ENCODE assay signal across 8 cellular contexts in genomic region chr10:59708816-59709471, GRCh38. TPM values are rescaled to one million over a fixed set of nuclear protein-coding genes. Genes with fewer than 3 reads are reported as not detected.
DNase-seq lines count a peak whose midpoint lies in the region; ATAC-seq and TF ChIP-seq lines count a peak whose summit lies in the region.

No MANE protein-coding gene starts in this region.

- no peaks in the 10 kb centered on the region for H3K27me3 Mint-ChIP-seq in endothelial cell (ENCODE audit: unreplicated experiment)

- H3K9me2 ChIP-seq in HCT116 (ENCODE audit: insufficient read depth): no peaks in the 10 kb centered on the region

- no peaks in the 10 kb centered on the region for H3K9me3 ChIP-seq in HCT116 (ENCODE audit: control insufficient read depth in 1 of 2, insufficient read depth in 1 of 2, low read depth in 1 of 2, low read length in 2 of 2)
- H3K9me3 ChIP-seq in RWPE2 (ENCODE audit: severe bottlenecking): no peaks in the 10 kb centered on the region
- H3K9me3 ChIP-seq in muscle layer of duodenum (ENCODE audit: control insufficient read depth in 1 of 2, low read length in 2 of 2): no peaks in the 10 kb centered on the region

- in situ Hi-C loops in G401 (cut with HindIII; ENCODE audit: low sequenced_read_pairs): no loop called here

- DNase-seq in G401 (ENCODE audit: low spot score): peak; percentile 62
- no peak for DNase-seq in HCT116 (ENCODE audit: low read depth, low spot score)
- no peak for DNase-seq in RWPE2 (ENCODE audit: low spot score)
- peak; percentile 39 for DNase-seq in endothelial cell (ENCODE audit: low spot score)
- no peak for DNase-seq in NCI-H1048 (lab: John Stamatoyannopoulos, UW)
- no peak for DNase-seq in NOMO-1 treated with DMSO at 0.1 percent for 48 hours (lab: John Stamatoyannopoulos, UW; ENCODE audit: unreplicated experiment)

- H3K9me3 Mint-ChIP-seq in endothelial cell (ENCODE audit: unreplicated experiment): no peaks in the 10 kb centered on the region

- no peaks in the 10 kb centered on the region for H3K27me3 ChIP-seq in HCT116 (ENCODE audit: insufficient read depth, low read length)
- H3K27me3 ChIP-seq in RWPE2 (ENCODE audit: insufficient read depth, poor library complexity, severe bottlenecking): peaks cover 16% of the 10 kb centered on the region
- peaks cover 3% of the 10 kb centered on the region for H3K27me3 ChIP-seq in muscle layer of duodenum (ENCODE audit: low read depth, low read length)

- BruUV-seq in HCT116 (replicated peaks; lab: Mats Ljungman, UMichigan): no TSS peak

- H4K20me1 ChIP-seq in HCT116 (ENCODE audit: insufficient read depth): no peaks in the 10 kb centered on the region

- no peak for TF ChIP-seq CTCF in HCT116 (IDR thresholded peaks at IDR 0.05 in 2 of 3, conservative IDR thresholded peaks at IDR 0.05 in 1 of 3; ENCODE audit: borderline replicate concordance in 1 of 3, insufficient read depth in 1 of 3, low read depth in 2 of 3, low read length in 2 of 3)
- no peak for TF ChIP-seq CTCF in RWPE2 (IDR thresholded peaks at IDR 0.05; ENCODE audit: poor library complexity, severe bottlenecking)
- TF ChIP-seq CTCF in endothelial cell (IDR thresholded peaks at IDR 0.05; ENCODE audit: unreplicated experiment): no peak

- POLR2A ChIA-PET in HCT116 (lab: Charles Lee): no interaction called here

- no peaks in the 10 kb centered on the region for H3K36me3 ChIP-seq in HCT116 (ENCODE audit: control insufficient read depth in 1 of 2, insufficient read depth in 2 of 2, low read length in 2 of 2)
- H3K36me3 ChIP-seq in RWPE2 (ENCODE audit: low read depth): no peaks in the 10 kb centered on the region; the same call in 1 of the 2 replicates
- H3K36me3 ChIP-seq in muscle layer of duodenum (ENCODE audit: control insufficient read depth in 1 of 2, insufficient read depth in 2 of 2, low read length in 2 of 2): no peaks in the 10 kb centered on the region

- RAD21 ChIA-PET in HCT116 (lab: Charles Lee; ENCODE audit: low non-redundant PET in 1 of 2, low total read pairs in 2 of 2, uncharacterized antibody in 2 of 2, unreplicated experiment in 2 of 2): no interaction called here

- TF ChIP-seq RAD21 in HCT116 (IDR thresholded peaks at IDR 0.05; ENCODE audit: low read depth): no peak

- H3K4me3 Mint-ChIP-seq in endothelial cell (ENCODE audit: unreplicated experiment): peak overlapping the region; percentile 81

- peak overlapping the region; percentile 93 for H3K4me2 ChIP-seq in HCT116 (ENCODE audit: low read length)

- H3K4me1 ChIP-seq in HCT116 (ENCODE audit: control insufficient read depth in 1 of 2, insufficient read depth in 2 of 2, low read length in 2 of 2) (peaks cover 2 to 13% of the 10 kb centered on the region in 2 experiments; a peak in 3 of 4 replicates), RWPE2 (ENCODE audit: insufficient read depth, poor library complexity, severe bottlenecking) (no peaks in the 10 kb centered on the region), muscle layer of duodenum (ENCODE audit: control insufficient read depth in 1 of 2, insufficient read depth in 2 of 2, low read length in 2 of 2) (peaks cover 0 to 17% of the 10 kb centered on the region in 2 donors)

- no peak for TF ChIP-seq POLR2A in HCT116 (IDR thresholded peaks at IDR 0.05; ENCODE audit: borderline replicate concordance, extremely low read depth, insufficient read depth, insufficient read length)

- CTCF ChIA-PET in HCT116 (lab: Charles Lee): no interaction called here

- intact Hi-C loops in HCT116 (cut with micrococcal nuclease): no loop called here

- H2AFZ ChIP-seq in HCT116 (ENCODE audit: low read depth, low read length, poor library complexity, severe bottlenecking): peak overlapping the region; percentile 71

- peaks cover 7% of the 10 kb centered on the region for H3K4me1 Mint-ChIP-seq in endothelial cell (ENCODE audit: unreplicated experiment)

- H3K27ac ChIP-seq in HCT116 (ENCODE audit: low read depth, low read length) (peak overlapping the region; percentile 73), RWPE2 (ENCODE audit: poor library complexity, severe bottlenecking) (no peak overlapping the region), muscle layer of duodenum (ENCODE audit: low read length) (no peak overlapping the region)

- peak; percentile 65 for ATAC-seq in HCT116
- peak; percentile 78 for ATAC-seq in RWPE2 (ENCODE audit: low read depth)
- no peak for ATAC-seq in GM18519 (IDR thresholded peaks at IDR 0.05; ENCODE audit: low FRiP score, unreplicated experiment)

- H3K27ac Mint-ChIP-seq in endothelial cell (ENCODE audit: unreplicated experiment): no peak overlapping the region

- peak overlapping the region; percentile 78 for H3K9ac ChIP-seq in HCT116 (ENCODE audit: low read length)

- H3K36me3 Mint-ChIP-seq in endothelial cell (ENCODE audit: low read depth, unreplicated experiment): no peaks in the 10 kb centered on the region

- no peaks in the 10 kb centered on the region for H3K79me2 ChIP-seq in HCT116 (ENCODE audit: insufficient read depth, low read length)

- peak overlapping the region; percentile 72 to 79 for H3K4me3 ChIP-seq in HCT116 (replicated peaks in 1 of 2; ENCODE audit: low read depth in 1 of 2, low read length in 2 of 2)
- peak overlapping the region; percentile 47 for H3K4me3 ChIP-seq in RWPE2 (ENCODE audit: severe bottlenecking)
- H3K4me3 ChIP-seq in muscle layer of duodenum (ENCODE audit: low read depth in 1 of 2, low read length in 2 of 2): peak overlapping the region; percentile 50 to 80

TF ChIP-seq in HCT116, 20 proteins besides CTCF, POLR2A, EP300 and RAD21:
- TF ChIP-seq, protein P1, sequence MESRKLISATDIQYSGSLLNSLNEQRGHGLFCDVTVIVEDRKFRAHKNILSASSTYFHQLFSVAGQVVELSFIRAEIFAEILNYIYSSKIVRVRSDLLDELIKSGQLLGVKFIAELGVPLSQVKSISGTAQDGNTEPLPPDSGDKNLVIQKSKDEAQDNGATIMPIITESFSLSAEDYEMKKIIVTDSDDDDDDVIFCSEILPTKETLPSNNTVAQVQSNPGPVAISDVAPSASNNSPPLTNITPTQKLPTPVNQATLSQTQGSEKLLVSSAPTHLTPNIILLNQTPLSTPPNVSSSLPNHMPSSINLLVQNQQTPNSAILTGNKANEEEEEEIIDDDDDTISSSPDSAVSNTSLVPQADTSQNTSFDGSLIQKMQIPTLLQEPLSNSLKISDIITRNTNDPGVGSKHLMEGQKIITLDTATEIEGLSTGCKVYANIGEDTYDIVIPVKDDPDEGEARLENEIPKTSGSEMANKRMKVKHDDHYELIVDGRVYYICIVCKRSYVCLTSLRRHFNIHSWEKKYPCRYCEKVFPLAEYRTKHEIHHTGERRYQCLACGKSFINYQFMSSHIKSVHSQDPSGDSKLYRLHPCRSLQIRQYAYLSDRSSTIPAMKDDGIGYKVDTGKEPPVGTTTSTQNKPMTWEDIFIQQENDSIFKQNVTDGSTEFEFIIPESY (IDR thresholded peaks at IDR 0.05; ENCODE audit: extremely low read depth, insufficient replicate concordance, low read length): no peak
- TF ChIP-seq MAX (IDR thresholded peaks at IDR 0.05): 0 out of 2 replicates have a peak, but pooled peaks have one; percentile 27
- 0 out of 2 replicates have a peak, but pooled peaks have one; percentile 6 for TF ChIP-seq POLR2AphosphoS5 (IDR thresholded peaks at IDR 0.05; ENCODE audit: low read depth, low read length)
- no peak for TF ChIP-seq ZNF274 (IDR thresholded peaks at IDR 0.05; ENCODE audit: low read depth, low read length)
- TF ChIP-seq EZH2phosphoT487 (IDR thresholded peaks at IDR 0.05; ENCODE audit: borderline replicate concordance): no peak

RNA-seq across cellular contexts. Expression of gene SLC16A9, which starts 0.7 kb away (rescaled TPM):
- 10.2 and 12.9 TPM in 2 replicates for total RNA-seq in G401 (2014; rRNA removed; shearing (Covaris generic))
- 5.9 TPM for total RNA-seq in HCT116 (2021; ENCODE audit: unreplicated experiment)
- 1.6 and 2.3 TPM in 2 replicates for polyA plus RNA-seq in HCT116 (2012)
- total RNA-seq in endothelial cell (ENCODE audit: unreplicated experiment): 3.8 TPM

RNA-seq across cellular contexts. Expression of gene MRLN, which starts 44.3 kb away (rescaled TPM):
- total RNA-seq in G401 (2014; rRNA removed; shearing (Covaris generic)): not detected in 2 replicates
- total RNA-seq in HCT116 (2021; ENCODE audit: unreplicated experiment): not detected
- polyA plus RNA-seq in HCT116 (2012): not detected in 2 replicates
- total RNA-seq in endothelial cell (ENCODE audit: unreplicated experiment): not detected

Comparison
In these comparisons a context has a peak if more than half of its experiments do, and no peak if none do; other contexts are left out.
1. DNase-seq: peak in G401 (single experiment) and endothelial cell (single experiment); none in HCT116 (single experiment), RWPE2 (single experiment), NCI-H1048 (single experiment) and NOMO-1 treated with DMSO at 0.1 percent for 48 hours (single experiment).
2. Peak in every context shown above with its lines, with median percentiles within 50 percentile points of each other: H3K4me3 ChIP-seq.